Comparison of ENCODE assay signal across 7 cellular contexts in genomic region chr22:40534379-40535188, GRCh38.
DNase-seq lines count a peak whose midpoint lies in the region; ATAC-seq, FAIRE-seq and TF ChIP-seq lines count a peak whose summit lies in the region.

No MANE protein-coding gene starts in this region.

- H3K9me3 ChIP-seq in mucosa of rectum (ENCODE audit: control insufficient read depth in 2 of 2, low read length in 2 of 2) = no peaks in the 10 kb centered on the region

- H3K9ac ChIP-seq in mucosa of rectum (ENCODE audit: low read depth in 1 of 2, low read length in 2 of 2) = no peak overlapping the region

- H3K9me3 Mint-ChIP-seq in central memory CD8-positive, alpha-beta T cell = no peaks in the 10 kb centered on the region

- H3K4me1 ChIP-seq in mucosa of rectum (ENCODE audit: control insufficient read depth in 2 of 2, insufficient read depth in 2 of 2, low read length in 2 of 2) = peaks cover 18% of the 10 kb centered on the region in 2 donors

- FAIRE-seq in GM12891 (lab: Jason Lieb, UNC) = peak; percentile 82

- no peaks in the 10 kb centered on the region for H3K27me3 ChIP-seq in mucosa of rectum (ENCODE audit: control insufficient read depth in 2 of 2, insufficient read depth in 2 of 2, low read length in 2 of 2)

- no peaks in the 10 kb centered on the region for H3K27me3 Mint-ChIP-seq in central memory CD8-positive, alpha-beta T cell

- peak overlapping the region in 1 of 2 donors; percentile 13 for H3K4me3 ChIP-seq in mucosa of rectum (ENCODE audit: low read length in 2 of 2)

- peaks cover 47% of the 10 kb centered on the region for H3K4me1 Mint-ChIP-seq in central memory CD8-positive, alpha-beta T cell

- H3K4me3 Mint-ChIP-seq in central memory CD8-positive, alpha-beta T cell = peak overlapping the region; percentile 77

- no peak for DNase-seq in GM12891 (ENCODE audit: insufficient read length, low spot score)
- DNase-seq in NCI-H69 (lab: John Stamatoyannopoulos, UW) = peak; percentile 17
- DNase-seq in central memory CD8-positive, alpha-beta T cell (ENCODE audit: low spot score in 2 of 2) = no peak
- no peak for DNase-seq in NCI-H510A (lab: John Stamatoyannopoulos, UW)
- no peak for DNase-seq in activated CD8-positive, alpha-beta memory T cell treated with anti-CD3 and anti-CD28 coated beads, Interleukin-2, amount 50 U/mL, for 4 hours

- peaks cover 13% of the 10 kb centered on the region for H3K36me3 Mint-ChIP-seq in central memory CD8-positive, alpha-beta T cell (ENCODE audit: insufficient read depth)

- peak overlapping the region; percentile 78 for H3K27ac Mint-ChIP-seq in central memory CD8-positive, alpha-beta T cell (ENCODE audit: low read depth)

- no peaks in the 10 kb centered on the region for H3K36me3 ChIP-seq in mucosa of rectum (ENCODE audit: control insufficient read depth in 2 of 2, insufficient read depth in 2 of 2, low read length in 2 of 2)

- TF ChIP-seq POLR2A in GM12891 (IDR thresholded peaks at IDR 0.05; ENCODE audit: low read depth, low read length) = no peak

- H3K27ac ChIP-seq in mucosa of rectum (ENCODE audit: low read depth in 2 of 2, low read length in 2 of 2) = peak overlapping the region; percentile 1 to 27

- no peak for ATAC-seq in central memory CD8-positive, alpha-beta T cell (replicated peaks; ENCODE audit: extremely low read depth, poor library complexity, severe bottlenecking)
- ATAC-seq in GM18858 (IDR thresholded peaks at IDR 0.05; ENCODE audit: unreplicated experiment) = no peak

TF ChIP-seq in GM12891, 5 proteins besides CTCF, POLR2A, EP300 and RAD21:
- TF ChIP-seq TAF1 (IDR thresholded peaks at IDR 0.05; ENCODE audit: low read depth, low read length) (no peak), PAX5 (IDR thresholded peaks at IDR 0.05; ENCODE audit: insufficient read depth, low read length, severe bottlenecking) (no peak), SPI1 (IDR thresholded peaks at IDR 0.05; ENCODE audit: low read depth, low read length) (no peak), POU2F2 (IDR thresholded peaks at IDR 0.05; ENCODE audit: low read depth, low read length) (no peak), POLR2AphosphoS5 (IDR thresholded peaks at IDR 0.05; ENCODE audit: low read depth, low read length) (no peak)
TF ChIP-seq in GM12891: peak in this region for 0.
